ENCODE assay signal across 22 cellular contexts in the genomic region with DNA sequence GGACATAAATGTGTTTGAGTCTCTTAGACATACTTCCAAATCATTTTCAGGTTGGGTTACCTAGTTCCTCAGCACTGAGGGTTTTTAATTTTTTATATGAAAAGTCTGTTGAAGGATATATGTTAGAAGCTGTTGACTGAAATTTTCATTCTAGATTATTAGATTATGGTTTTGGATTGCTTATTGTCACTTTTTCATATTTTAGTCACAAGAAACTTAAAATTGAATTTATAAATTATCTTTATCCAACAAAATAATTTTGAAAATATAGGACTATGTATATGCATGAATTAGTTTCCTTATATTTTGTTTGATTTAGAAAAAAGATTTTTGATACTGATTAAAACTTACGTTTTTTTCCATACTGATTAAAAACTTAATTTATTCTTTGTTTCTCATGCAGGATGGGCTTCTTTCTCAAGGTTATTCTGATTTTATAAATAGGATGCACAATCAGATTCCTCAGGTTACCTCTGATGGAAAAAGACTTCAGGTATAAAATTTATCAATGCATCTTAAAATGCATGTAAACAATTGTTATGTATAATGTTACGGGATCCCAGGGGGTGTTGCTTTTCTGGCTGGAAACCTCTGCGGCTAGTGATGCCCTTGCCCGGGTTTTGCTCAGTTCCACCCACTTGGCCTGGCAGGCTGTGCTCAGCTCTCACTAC. TPM values are rescaled to one million over a fixed set of nuclear protein-coding genes. Genes with fewer than 3 reads are reported as not detected.
A peak's percentile ranks its signal among the peaks of the same experiment; 100 is the strongest.
DNase-seq lines count a peak whose midpoint lies in the region; FAIRE-seq and TF ChIP-seq lines count a peak whose summit lies in the region.
"Had no signal": no experiment of that assay in that cellular context is flagged by ENCODE, and none has a peak within 500 bp of the region (broad histone marks: within the 10 kb centered on the region; RNA-seq: fewer than 3 reads in every experiment).

No MANE protein-coding gene starts in this region.

- H3K27me3 ChIP-seq in neuronal stem cell (ENCODE audit: control insufficient read depth in 3 of 3, insufficient read depth in 3 of 3, low read depth in 1 of 3, low read length in 3 of 3) (no peaks in the 10 kb centered on the region), GM23248 (replicated peaks; ENCODE audit: insufficient read depth) (no peaks in the 10 kb centered on the region)
- H3K27me3 ChIP-seq: BE2C; BLaER1 treated with 17β-estradiol and CSF1 and Interleukin-3, amounts not matched to agents 10 nM and 100 nM had no signal

- no peak overlapping the region for H2AK5ac ChIP-seq in neuronal stem cell (ENCODE audit: low read depth, low read length)

- CTCF ChIA-PET in HEK293T (lab: Yijun Ruan, JAX): no interaction called here

- H2AFZ ChIP-seq in neuronal stem cell (ENCODE audit: low read length) (no peak overlapping the region), GM23248 (no peak overlapping the region)

- H3K14ac ChIP-seq in neuronal stem cell (ENCODE audit: low read length): no peak overlapping the region

- POLR2A ChIA-PET in HEK293T (lab: Yijun Ruan, JAX): no interaction called here

- no peaks in the 10 kb centered on the region for H3K9me2 ChIP-seq in GM23248 (ENCODE audit: insufficient read depth)

- no peak overlapping the region for H2BK5ac ChIP-seq in neuronal stem cell (ENCODE audit: low read length)

- H3K9ac ChIP-seq in neuronal stem cell (ENCODE audit: low read depth, low read length, poor library complexity) (peak overlapping the region; percentile 77), GM23248 (no peak overlapping the region)
- H3K9ac ChIP-seq: BLaER1 treated with 17β-estradiol and CSF1 and Interleukin-3, amounts not matched to agents 10 nM and 100 nM had no signal

- no peak overlapping the region for H3K4ac ChIP-seq in neuronal stem cell (ENCODE audit: low read length)

- no CpG with 5 or more reads among the region's 4 CpGs for WGBS in neuronal stem cell (ENCODE audit: extremely low coverage in 2 of 2, insufficient read length in 2 of 2, insufficient replicate concordance in 1 of 2), 2 donors
- 97 to 99% methylated on average over 4 of the region's 4 CpGs for WGBS in GM23248 (ENCODE audit: low coverage in 1 of 2, low lambda C conversion rate in 2 of 2, missing lambda C conversion rate in 2 of 2), 2 experiments

- peaks cover 0 to 6% of the 10 kb centered on the region in 2 donors for H3K9me3 ChIP-seq in neuronal stem cell (replicated peaks in 1 of 2; ENCODE audit: control insufficient read depth in 2 of 2, insufficient read depth in 1 of 2, low read depth in 1 of 2, low read length in 2 of 2)
- no peaks in the 10 kb centered on the region for H3K9me3 ChIP-seq in GM23248 (ENCODE audit: low read depth)
- H3K9me3 ChIP-seq: A549; BE2C; BLaER1 treated with 17β-estradiol and CSF1 and Interleukin-3, amounts not matched to agents 10 nM and 100 nM had no signal

- in situ Hi-C loops in GM23248 (cut with MboI): no loop called here

- FAIRE-seq in A204.1 (lab: Jason Lieb, UNC) (peak; percentile 70), frontal cortex (lab: Jason Lieb, UNC) (peak; percentile 94)
- FAIRE-seq: A549, D721Med, GM12892 had no signal

- no peak overlapping the region for H2BK120ac ChIP-seq in neuronal stem cell (ENCODE audit: low read depth, low read length)

- H3K4me1 ChIP-seq in neuronal stem cell (ENCODE audit: control insufficient read depth in 2 of 2, insufficient read depth in 1 of 2, low read depth in 1 of 2, low read length in 2 of 2) (no peaks in the 10 kb centered on the region), GM23248 (ENCODE audit: insufficient read depth) (no peaks in the 10 kb centered on the region)
- H3K4me1 ChIP-seq: A549; BE2C; BLaER1 treated with 17β-estradiol and CSF1 and Interleukin-3, amounts not matched to agents 10 nM and 100 nM had no signal

- no peak overlapping the region for H3K18ac ChIP-seq in neuronal stem cell (ENCODE audit: low read length)

- H2BK15ac ChIP-seq in neuronal stem cell (ENCODE audit: low read length): no peak overlapping the region

- no peak overlapping the region for H4K8ac ChIP-seq in neuronal stem cell (ENCODE audit: low read depth, low read length)

- DNase-seq in SK-N-DZ (ENCODE audit: low spot score) (peak; percentile 90), frontal cortex (ENCODE audit: low spot score in 2 of 2) (no peak), neuronal stem cell (ENCODE audit: low spot score) (no peak), HEK293T (ENCODE audit: extremely low spot score) (no peak), caudate nucleus (lab: John Stamatoyannopoulos, UW) (no peak), GM23248 (no peak), dedifferentiated amniotic fluid mesenchymal stem cell (ENCODE audit: extremely low spot score) (no peak)
- DNase-seq: ACHN; AML-193; BE2C; CD4-positive, alpha-beta T cell; CD8-positive, alpha-beta memory T cell; DMS53; DMS79 treated with DMSO at 0.1 percent for 48 hours; H9; HFFc6 had no signal

- H3K36me3 ChIP-seq in neuronal stem cell (replicated peaks in 1 of 2; ENCODE audit: control insufficient read depth in 2 of 2, insufficient read depth in 2 of 2, low read length in 2 of 2) (peaks cover 17 to 97% of the 10 kb centered on the region in 2 donors), GM23248 (ENCODE audit: low read depth) (peaks cover 64% of the 10 kb centered on the region)

- H4K20me1 ChIP-seq in GM23248 (ENCODE audit: insufficient read depth): no peaks in the 10 kb centered on the region

- H3K4me2 ChIP-seq in neuronal stem cell (ENCODE audit: insufficient read depth, low read length, poor library complexity, severe bottlenecking): no peak overlapping the region
- no peak overlapping the region for H3K4me2 ChIP-seq in GM23248 (ENCODE audit: unreplicated experiment)
- H3K4me2 ChIP-seq: A549; BLaER1 treated with 17β-estradiol and CSF1 and Interleukin-3, amounts not matched to agents 10 nM and 100 nM had no signal

- H3K27ac ChIP-seq in neuronal stem cell (replicated peaks; ENCODE audit: low read length): no peak overlapping the region
- H3K27ac ChIP-seq in caudate nucleus (ENCODE audit: low read depth, low read length): no peak overlapping the region
- H3K27ac ChIP-seq in GM23248: no peak overlapping the region
- H3K27ac ChIP-seq: 22Rv1; A549; BLaER1 treated with 17β-estradiol and CSF1 and Interleukin-3, amounts not matched to agents 10 nM and 100 nM had no signal

- no peak overlapping the region for H4K91ac ChIP-seq in neuronal stem cell (ENCODE audit: low read depth, low read length, poor library complexity)

- H2BK12ac ChIP-seq in neuronal stem cell (ENCODE audit: low read length): no peak overlapping the region

- peaks cover 19% of the 10 kb centered on the region for H3K79me2 ChIP-seq in GM23248 (ENCODE audit: insufficient read depth)

- H3K79me1 ChIP-seq in neuronal stem cell (ENCODE audit: low read depth, low read length): peaks cover 3% of the 10 kb centered on the region

- H3F3A ChIP-seq in GM23248 (ENCODE audit: insufficient read depth): no peaks in the 10 kb centered on the region

- H3K23ac ChIP-seq in neuronal stem cell (ENCODE audit: low read depth, low read length, poor library complexity): no peak overlapping the region

- H3K4me3 ChIP-seq in neuronal stem cell (ENCODE audit: low read length in 2 of 2) (no peak overlapping the region), GM23248 (no peak overlapping the region)
- H3K4me3 ChIP-seq: A549; BLaER1 treated with 17β-estradiol and CSF1 and Interleukin-3, amounts not matched to agents 10 nM and 100 nM had no signal

TF ChIP-seq in HEK293T, 16 proteins besides CTCF, POLR2A, EP300 and RAD21:
- TF ChIP-seq L3MBTL2 (conservative IDR thresholded peaks at IDR 0.05) (no peak), ZNF384 (IDR thresholded peaks at IDR 0.05) (no peak), ELF4 (IDR thresholded peaks at IDR 0.05) (no peak), SP1 (IDR thresholded peaks at IDR 0.05) (no peak), LEF1 (IDR thresholded peaks at IDR 0.05; ENCODE audit: borderline replicate concordance) (no peak), NFRKB (IDR thresholded peaks at IDR 0.05) (no peak), ARNT (IDR thresholded peaks at IDR 0.05) (no peak)

RNA-seq across cellular contexts. Expression of gene DDX1, which starts 26.2 kb away (rescaled TPM):
- polyA plus RNA-seq in SK-N-DZ (2014; cell fraction: cytosol; rRNA removed): 5,002 and 5,638 TPM in 2 replicates
- 4,616 and 5,818 TPM in 2 replicates for polyA plus RNA-seq in SK-N-DZ (2014; cell fraction: nucleus; rRNA removed)
- 114 TPM for total RNA-seq in frontal cortex
- 72.6 TPM for polyA plus RNA-seq in neuronal stem cell (2013, experiment 1 of 2)
- polyA plus RNA-seq in neuronal stem cell (2013, experiment 2 of 2): 72.6 TPM
- 72.6 and 73.0 TPM in 2 replicates for total RNA-seq in GM23248 (2014; rRNA removed; shearing (Covaris generic))
- 101 TPM in 2 replicates for polyA plus RNA-seq in GM23248 (2016; fragmentation: Nextera tagmentation; extraction: Ambion mirVana)

RNA-seq across cellular contexts. Expression of gene NBAS, which starts 56.8 kb away (rescaled TPM):
- 171 and 202 TPM in 2 replicates for polyA plus RNA-seq in SK-N-DZ (2014; cell fraction: cytosol; rRNA removed)
- polyA plus RNA-seq in SK-N-DZ (2014; cell fraction: nucleus; rRNA removed): 123 and 132 TPM in 2 replicates
- total RNA-seq in frontal cortex: 173 TPM
- polyA plus RNA-seq in neuronal stem cell (2013, experiment 1 of 2): 27.8 TPM
- 28.6 TPM for polyA plus RNA-seq in neuronal stem cell (2013, experiment 2 of 2)
- 51.8 and 63.7 TPM in 2 replicates for total RNA-seq in GM23248 (2014; rRNA removed; shearing (Covaris generic))
- polyA plus RNA-seq in GM23248 (2016; fragmentation: Nextera tagmentation; extraction: Ambion mirVana): 21.2 and 22.5 TPM in 2 replicates
